In the genomic region with DNA sequence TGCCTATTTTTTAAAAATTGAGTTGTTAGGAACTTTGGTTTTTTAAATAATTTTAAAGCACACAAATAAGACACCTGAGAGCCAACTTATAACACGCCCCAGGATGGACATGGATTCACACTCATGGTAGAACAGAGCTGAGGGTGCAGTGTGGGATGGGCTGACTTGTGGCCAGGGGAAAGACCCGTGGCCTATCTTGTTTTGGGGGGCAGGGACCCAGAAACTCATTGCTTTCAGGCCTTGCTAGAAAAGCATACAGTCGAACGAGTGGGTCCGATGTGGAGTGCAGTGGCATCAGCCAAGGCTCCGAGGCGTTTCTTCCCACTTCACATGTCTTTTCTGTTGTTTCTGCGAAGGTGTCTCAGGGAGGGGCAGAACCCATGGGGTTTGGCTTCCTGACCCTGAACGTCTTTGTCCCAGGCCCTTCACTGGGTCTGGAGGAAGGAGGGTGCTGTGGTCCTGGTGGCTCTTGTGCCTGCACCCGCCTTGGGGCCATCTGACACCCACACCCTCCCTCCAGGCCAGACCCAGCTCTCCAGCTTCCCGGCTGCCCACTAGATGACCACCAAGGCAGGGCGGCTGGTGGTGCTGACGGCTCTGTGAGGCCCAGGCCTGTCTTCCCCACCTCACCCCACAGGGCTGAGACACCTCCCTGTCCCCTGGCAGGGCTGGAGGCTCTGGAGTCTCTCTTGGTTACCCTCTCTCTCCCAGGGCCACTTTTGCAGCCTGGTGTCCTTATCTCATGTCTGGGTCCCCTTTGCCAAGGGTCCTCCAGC, we compare ENCODE assay signal across 27 cellular contexts.
DNase-seq lines count a peak whose midpoint lies in the region; ATAC-seq and FAIRE-seq lines count a peak whose summit lies in the region.
"Had no signal": no experiment of that assay in that cellular context is flagged by ENCODE, and none has a peak within 500 bp of the region (broad histone marks: within the 10 kb centered on the region; RNA-seq: fewer than 3 reads in every experiment).

No MANE protein-coding gene starts in this region.

- no peaks in the 10 kb centered on the region for H3K27me3 Mint-ChIP-seq in T-helper 17 cell
- no peaks in the 10 kb centered on the region for H3K27me3 Mint-ChIP-seq in stimulated activated naive B cell treated with anti-CD40 and anti-IgM and Interleukin-4, amounts not matched to agents 10 μg/mL and 1 μg/mL and 100 μg/mL, for 72 hours
- H3K27me3 Mint-ChIP-seq: activated CD4-positive, alpha-beta T cell treated with anti-CD3 and anti-CD28 coated beads for 36 hours; CD4-positive, alpha-beta memory T cell had no signal

- no peaks in the 10 kb centered on the region for H3K9me3 Mint-ChIP-seq in stimulated activated naive B cell treated with anti-CD40 and anti-IgM and Interleukin-4, amounts not matched to agents 10 μg/mL and 1 μg/mL and 100 μg/mL, for 72 hours
- H3K9me3 Mint-ChIP-seq: CD4-positive, alpha-beta memory T cell had no signal

- peaks cover 5 to 17% of the 10 kb centered on the region in 2 donors for H3K4me1 ChIP-seq in small intestine (ENCODE audit: control insufficient read depth in 2 of 2, insufficient read depth in 1 of 2, low read depth in 1 of 2, low read length in 1 of 2)

- no peak overlapping the region for H3K27ac ChIP-seq in small intestine (ENCODE audit: low read depth in 1 of 2, low read length in 1 of 2)
- H3K27ac ChIP-seq: brain microvascular endothelial cell, GM23248, skin epidermis had no signal

- no peaks in the 10 kb centered on the region for H3K27me3 ChIP-seq in small intestine (ENCODE audit: control insufficient read depth in 2 of 2, insufficient read depth in 2 of 2, low read length in 2 of 2)
- H3K27me3 ChIP-seq: brain microvascular endothelial cell had no signal

- H3K4me1 Mint-ChIP-seq in T-helper 17 cell: peaks cover 5% of the 10 kb centered on the region
- H3K4me1 Mint-ChIP-seq in stimulated activated naive B cell treated with anti-CD40 and anti-IgM and Interleukin-4, amounts not matched to agents 10 μg/mL and 1 μg/mL and 100 μg/mL, for 72 hours: peaks cover 0 to under 1% of the 10 kb centered on the region in 2 donors
- H3K4me1 Mint-ChIP-seq: activated CD4-positive, alpha-beta T cell treated with anti-CD3 and anti-CD28 coated beads for 36 hours had no signal

- ATAC-seq in T-helper 17 cell: no peak
- ATAC-seq in left colon: peak; percentile 15
- ATAC-seq in sciatic nerve: no peak
- ATAC-seq in stimulated activated naive B cell treated with anti-CD40 and anti-IgM and Interleukin-4, amounts not matched to agents 10 μg/mL and 1 μg/mL and 100 μg/mL, for 72 hours (replicated peaks): no peak
- ATAC-seq: activated CD4-positive, alpha-beta T cell treated with anti-CD3 and anti-CD28 coated beads for 36 hours had no signal

- peak; percentile 7 for DNase-seq in activated naive CD4-positive, alpha-beta T cell treated with anti-CD3 and anti-CD28 coated beads, Interleukin-2, amount 50 U/mL, for 16 hours
- DNase-seq in activated naive CD4-positive, alpha-beta T cell treated with Interleukin-2 at 50 U/mL for 16 hours: no peak
- DNase-seq in T-helper 17 cell: peak in 1 of 3 donors; percentile 6
- peak; percentile 1 to 4 for DNase-seq in left colon
- peak; percentile 46 for DNase-seq in sciatic nerve (ENCODE audit: low spot score)
- no peak for DNase-seq in central memory CD4-positive, alpha-beta T cell
- no peak for DNase-seq in small intestine
- no peak for DNase-seq in stimulated activated naive B cell treated with anti-CD40 and anti-IgM and Interleukin-4, amounts not matched to agents 10 μg/mL and 1 μg/mL and 100 μg/mL, for 72 hours
- DNase-seq: activated CD4-positive, alpha-beta T cell treated with anti-CD3 and anti-CD28 coated beads for 36 hours; activated gamma-delta T cell treated with Interleukin-2 at 50 U/mL for 16 hours; amniotic stem cell; brain microvascular endothelial cell; foreskin melanocyte; GM23248; Kasumi-1; kidney glomerular epithelial cell; mesenchymal stem cell; NCI-H1436; NCI-H2107; NCI-H446; NCI-H748 treated with DMSO at 0.1 percent for 48 hours; stimulated activated naive CD4-positive, alpha-beta T cell treated with Interleukin-2 at 50 U/mL for 16 hours had no signal

- no peak overlapping the region for H3K4me3 Mint-ChIP-seq in T-helper 17 cell
- H3K4me3 Mint-ChIP-seq in stimulated activated naive B cell treated with anti-CD40 and anti-IgM and Interleukin-4, amounts not matched to agents 10 μg/mL and 1 μg/mL and 100 μg/mL, for 72 hours: no peak overlapping the region
- H3K4me3 Mint-ChIP-seq: activated CD4-positive, alpha-beta T cell treated with anti-CD3 and anti-CD28 coated beads for 36 hours; CD4-positive, alpha-beta memory T cell had no signal

- FAIRE-seq in small intestine (lab: Jason Lieb, UNC): no peak
- FAIRE-seq: GM19239, RCC 7860, urothelium cell line had no signal

- H3K27ac Mint-ChIP-seq in T-helper 17 cell: peak overlapping the region; percentile 43
- H3K27ac Mint-ChIP-seq in stimulated activated naive B cell treated with anti-CD40 and anti-IgM and Interleukin-4, amounts not matched to agents 10 μg/mL and 1 μg/mL and 100 μg/mL, for 72 hours: no peak overlapping the region
- H3K27ac Mint-ChIP-seq: activated CD4-positive, alpha-beta T cell treated with anti-CD3 and anti-CD28 coated beads for 36 hours had no signal

- H3K9me3 ChIP-seq in T-helper 17 cell (ENCODE audit: control insufficient read depth, low read length, poor library complexity, severe bottlenecking) (no peaks in the 10 kb centered on the region), small intestine (ENCODE audit: control insufficient read depth, low read depth) (no peaks in the 10 kb centered on the region)

- H3K4me3 ChIP-seq in small intestine (ENCODE audit: low read depth in 1 of 2, low read length in 2 of 2): no peak overlapping the region
- H3K4me3 ChIP-seq: GM23248, skin epidermis had no signal

- WGBS in small intestine, 3 donors: 84 to 89% (median 88%) methylated on average over 13 of the region's 13 CpGs

- no peaks in the 10 kb centered on the region for H3K36me3 Mint-ChIP-seq in T-helper 17 cell (ENCODE audit: low read depth)
- peaks cover 2 to 5% of the 10 kb centered on the region in 2 donors for H3K36me3 Mint-ChIP-seq in stimulated activated naive B cell treated with anti-CD40 and anti-IgM and Interleukin-4, amounts not matched to agents 10 μg/mL and 1 μg/mL and 100 μg/mL, for 72 hours
- H3K36me3 Mint-ChIP-seq: CD4-positive, alpha-beta memory T cell had no signal

- intact Hi-C loops in left colon (cut with DNase I, micrococcal nuclease) (no loop called here), sciatic nerve (cut with DNase I) (loop anchor here (1.0 kb wide), 1 partner anchor 35 kb away; no protein-coding TSS in a partner anchor)

- H3K36me3 ChIP-seq in small intestine (ENCODE audit: control insufficient read depth in 2 of 2, insufficient read depth in 2 of 2, low read length in 2 of 2): no peaks in the 10 kb centered on the region
- H3K36me3 ChIP-seq: brain microvascular endothelial cell had no signal

Comparison
In these comparisons a context has a peak if more than half of its experiments do, and no peak if none do; other contexts are left out.
1. DNase-seq: peak in activated naive CD4-positive, alpha-beta T cell treated with anti-CD3 and anti-CD28 coated beads, Interleukin-2, amount 50 U/mL, for 16 hours (single experiment), left colon (2 of 2) and sciatic nerve (single experiment); none in activated naive CD4-positive, alpha-beta T cell treated with Interleukin-2 at 50 U/mL for 16 hours (single experiment), central memory CD4-positive, alpha-beta T cell (single experiment), small intestine (single experiment) and stimulated activated naive B cell treated with anti-CD40 and anti-IgM and Interleukin-4, amounts not matched to agents 10 μg/mL and 1 μg/mL and 100 μg/mL, for 72 hours (single experiment).